Comparison of ENCODE assay signal across 12 cellular contexts in the genomic region with DNA sequence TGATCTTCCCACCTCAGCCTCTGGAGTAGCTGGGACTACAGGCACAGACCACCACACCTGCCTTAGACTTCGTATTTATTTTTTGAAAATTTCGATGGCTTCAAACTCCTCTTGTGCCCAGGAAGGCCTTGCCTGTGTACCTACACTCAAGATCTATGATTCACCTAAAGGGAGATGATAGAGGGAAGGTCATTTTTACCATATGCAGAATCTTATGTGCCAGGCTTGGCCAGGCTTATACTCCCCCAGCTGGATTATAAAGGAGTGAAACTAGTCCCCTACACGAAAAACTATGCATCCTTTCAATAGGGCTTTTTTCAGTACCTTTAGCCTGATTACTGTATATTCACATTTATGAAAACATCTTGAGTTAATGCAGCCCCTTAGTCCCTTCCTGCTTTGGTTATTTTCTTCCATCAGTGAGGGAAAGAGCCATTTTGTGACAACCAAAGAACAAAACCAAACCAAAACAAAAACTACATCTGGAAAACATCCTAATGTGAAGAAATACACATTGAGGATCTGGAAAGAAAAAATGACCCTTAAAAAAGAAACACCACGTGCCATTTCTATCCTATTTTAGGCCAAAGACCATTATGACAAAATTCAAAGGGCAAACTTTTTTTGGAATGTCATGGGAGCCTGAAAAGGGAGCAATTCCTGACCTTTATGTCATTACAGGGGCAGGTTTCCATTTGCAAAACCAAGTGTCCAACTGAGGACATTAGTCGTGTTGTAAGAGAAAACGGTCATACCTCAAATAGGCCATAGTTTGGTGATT. TPM values are rescaled to one million over a fixed set of nuclear protein-coding genes. Genes with fewer than 3 reads are reported as not detected.
DNase-seq lines count a peak whose midpoint lies in the region; ATAC-seq lines count a peak whose summit lies in the region.
"Had no signal": no experiment of that assay in that cellular context is flagged by ENCODE, and none has a peak within 500 bp of the region (broad histone marks: within the 10 kb centered on the region; RNA-seq: fewer than 3 reads in every experiment).

No MANE protein-coding gene starts in this region.

- peak overlapping the region; percentile 52 to 85 (median 68) for H3K4me3 Mint-ChIP-seq in CD4-positive, alpha-beta memory T cell
- H3K4me3 Mint-ChIP-seq: endodermal cell had no signal

- no peaks in the 10 kb centered on the region for H3K27me3 Mint-ChIP-seq in CD4-positive, alpha-beta memory T cell

- peak; percentile 38 for ATAC-seq in sciatic nerve
- no peak for ATAC-seq in GM19324 (IDR thresholded peaks at IDR 0.05; ENCODE audit: low FRiP score, unreplicated experiment)

- peaks cover 79 to 85% of the 10 kb centered on the region in 2 donors for H3K36me3 Mint-ChIP-seq in CD4-positive, alpha-beta memory T cell

- peak overlapping the region; percentile 87 to 95 (median 90) for H3K27ac Mint-ChIP-seq in CD4-positive, alpha-beta memory T cell
- H3K27ac Mint-ChIP-seq: endodermal cell had no signal

- H3K4me3 ChIP-seq in CD4-positive, alpha-beta memory T cell (ENCODE audit: low read length in 2 of 2) = no peak overlapping the region
- H3K4me3 ChIP-seq: MG63 had no signal

- no peaks in the 10 kb centered on the region for H3K9me3 ChIP-seq in CD4-positive, alpha-beta memory T cell (ENCODE audit: control insufficient read depth in 1 of 2, low read length in 2 of 2)
- no peaks in the 10 kb centered on the region for H3K9me3 ChIP-seq in KOPT-K1 (ENCODE audit: insufficient read depth, low read length, poor library complexity, severe bottlenecking)

- CTCF ChIA-PET in CD4-positive, alpha-beta memory T cell (lab: Charles Lee; ENCODE audit: partially characterized antibody) = interaction anchor here (1.2 to 13.2 kb wide), 7 partner anchors 12 to 126 kb away, joined by 3 to 245 read pairs (median 8); partner anchors contain the start of gene RIPOR2

- H3K4me1 Mint-ChIP-seq in CD4-positive, alpha-beta memory T cell = peaks cover 81 to 98% (median 89%) of the 10 kb centered on the region in 4 donors

- intact Hi-C loops in CD4-positive, alpha-beta memory T cell (cut with micrococcal nuclease) = loop anchor here (1.0 to 5.0 kb wide), 2 partner anchors 8 to 34 kb away; no protein-coding TSS in a partner anchor
- intact Hi-C loops in sciatic nerve (cut with DNase I) = no loop called here

- DNase-seq in CD4-positive, alpha-beta memory T cell = no peak
- DNase-seq in caudate nucleus (lab: John Stamatoyannopoulos, UW) = no peak
- DNase-seq in sciatic nerve (ENCODE audit: low spot score) = no peak
- no peak for DNase-seq in mesenteric fat pad (ENCODE audit: low spot score)
- DNase-seq in cerebellar cortex (ENCODE audit: low spot score) = no peak
- DNase-seq: endodermal cell, MG63, NCI-H2171 treated with DMSO at 0.1 percent for 48 hours, retina, SIG-M5 had no signal

- POLR2A ChIA-PET in CD4-positive, alpha-beta memory T cell (lab: Charles Lee; ENCODE audit: partially characterized antibody) = interaction anchor here (0.5 to 26.9 kb wide), 7 partner anchors 10 to 126 kb away, joined by 3 to 734 read pairs (median 7); partner anchors contain the start of gene RIPOR2

- peak overlapping the region; percentile 10 for H3K27ac ChIP-seq in CD4-positive, alpha-beta memory T cell (ENCODE audit: low read depth, low read length)
- peak overlapping the region; percentile 50 for H3K27ac ChIP-seq in KOPT-K1 (ENCODE audit: low read depth, low read length, poor library complexity, severe bottlenecking)
- H3K27ac ChIP-seq in caudate nucleus (ENCODE audit: low read depth, low read length) = peak overlapping the region; percentile 26

- H3K4me1 ChIP-seq in CD4-positive, alpha-beta memory T cell (ENCODE audit: insufficient read depth, low read length) = peaks cover 97% of the 10 kb centered on the region

- H3K9me3 Mint-ChIP-seq in CD4-positive, alpha-beta memory T cell = peaks cover 0 to 6% (median 0%) of the 10 kb centered on the region in 8 donors

- H3K27me3 ChIP-seq in CD4-positive, alpha-beta memory T cell (ENCODE audit: insufficient read depth, low read length) = no peaks in the 10 kb centered on the region
- H3K27me3 ChIP-seq: MG63 had no signal

- peaks cover 42% of the 10 kb centered on the region for H3K36me3 ChIP-seq in CD4-positive, alpha-beta memory T cell (ENCODE audit: insufficient read depth, low read length)
- peaks cover 4% of the 10 kb centered on the region; the same call in 1 of the 2 replicates for H3K36me3 ChIP-seq in KOPT-K1 (ENCODE audit: insufficient read depth, low read length)
- H3K36me3 ChIP-seq: MG63 had no signal

RNA-seq across cellular contexts. Expression of gene RIPOR2, which starts 34.7 kb away (rescaled TPM):
- total RNA-seq in CD4-positive, alpha-beta memory T cell = 100 to 1,000 TPM; 420 to 432 TPM
- 100 to 1,000 TPM; 431 to 458 TPM for polyA plus RNA-seq in CD4-positive, alpha-beta memory T cell
- total RNA-seq in sciatic nerve (17.0 TPM), mesenteric fat pad (28.2 TPM)

Comparison
In these comparisons a context has a peak if more than half of its experiments do, and no peak if none do; other contexts are left out.
1. RNA of gene RIPOR2, which starts 34.7 kb away (total RNA-seq): 420 to 432 TPM in CD4-positive, alpha-beta memory T cell; 28.2 TPM in mesenteric fat pad (single experiment) and 17.0 TPM in sciatic nerve (single experiment); every median in the first group is over 10 times any median in the second.
2. Peak in every context shown above with its lines, with median percentiles within 50 percentile points of each other: H3K27ac ChIP-seq.